ENCODE assay signal across 19 cellular contexts in the genomic region with DNA sequence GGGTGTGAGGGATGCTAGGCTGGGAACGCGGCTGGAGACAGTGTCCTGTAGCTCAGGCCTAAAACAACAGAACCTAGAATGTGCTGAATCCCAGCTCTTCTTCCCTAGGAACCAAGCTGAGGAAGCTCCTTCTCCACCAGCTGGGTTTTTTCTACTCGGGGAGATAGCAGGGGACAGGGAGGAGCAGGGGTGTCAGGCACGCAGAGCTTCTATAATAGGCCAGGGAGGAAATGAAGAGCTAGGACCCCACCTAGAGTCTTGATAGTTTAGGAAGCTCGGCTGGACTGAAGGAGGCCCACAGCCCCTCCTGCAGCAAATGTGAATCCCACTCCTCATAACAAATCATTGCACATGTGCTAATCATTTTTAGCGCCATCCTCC. TPM values are rescaled to one million over a fixed set of nuclear protein-coding genes. Genes with fewer than 3 reads are reported as not detected.
DNase-seq lines count a peak whose midpoint lies in the region; ATAC-seq and TF ChIP-seq lines count a peak whose summit lies in the region.
"Had no signal": no experiment of that assay in that cellular context is flagged by ENCODE, and none has a peak within 500 bp of the region (broad histone marks: within the 10 kb centered on the region; RNA-seq: fewer than 3 reads in every experiment).

No MANE protein-coding gene starts in this region.

- H4K20me1 ChIP-seq in SK-N-SH (ENCODE audit: insufficient read depth): no peaks in the 10 kb centered on the region

- H3K27ac ChIP-seq in SK-N-SH (ENCODE audit: low read depth in 2 of 2, low read length in 1 of 2) (no peak overlapping the region; a peak in 1 of 4 replicates), RWPE2 (ENCODE audit: poor library complexity, severe bottlenecking) (peak overlapping the region; percentile 9), trophoblast cell (ENCODE audit: low read depth, low read length) (peak overlapping the region; percentile 88), suprapubic skin (no peak overlapping the region)

- H3K79me2 ChIP-seq in SK-N-SH (ENCODE audit: insufficient read depth) (no peaks in the 10 kb centered on the region), trophoblast cell (ENCODE audit: control insufficient read depth, insufficient read depth, low read length, poor library complexity) (no peaks in the 10 kb centered on the region)

- peaks cover 8% of the 10 kb centered on the region for H3K9me3 Mint-ChIP-seq in nephron progenitor cell
- H3K9me3 Mint-ChIP-seq: activated T-helper 1 cell treated with anti-CD3 and anti-CD28 coated beads, Interleukin-12 subunit alpha, Interleukin-12 subunit beta, Interleukin-2, Interleukin-4 antibody, amounts not matched to agents 30 ng/mL and 10 ng/mL and 1 ng/mL, durations not matched to agents 14 hours and 24 hours and 36 hours; stimulated activated effector memory CD8-positive, alpha-beta T cell treated with anti-CD3 and anti-CD28 coated beads, Interleukin-12 subunit alpha, Interleukin-12 subunit beta, amount 100 ng/mL, for 72 hours had no signal

- no peak overlapping the region for H3K27ac Mint-ChIP-seq in nephron progenitor cell
- H3K27ac Mint-ChIP-seq: activated T-helper 1 cell treated with anti-CD3 and anti-CD28 coated beads, Interleukin-12 subunit alpha, Interleukin-12 subunit beta, Interleukin-2, Interleukin-4 antibody, amounts not matched to agents 30 ng/mL and 10 ng/mL and 1 ng/mL, durations not matched to agents 14 hours and 24 hours and 36 hours; stimulated activated effector memory CD8-positive, alpha-beta T cell treated with anti-CD3 and anti-CD28 coated beads, Interleukin-12 subunit alpha, Interleukin-12 subunit beta, amount 100 ng/mL, for 72 hours; T-helper 2 cell treated with Interferon-gamma antibody and Interleukin-4, amounts not matched to agents 5 μg/mL and 100 μg/mL, for 36 hours had no signal

- peak overlapping the region; percentile 92 for H2BK5ac ChIP-seq in trophoblast cell (ENCODE audit: low read depth, low read length, poor library complexity)

- peaks cover 4% of the 10 kb centered on the region for H3K27me3 Mint-ChIP-seq in nephron progenitor cell (ENCODE audit: low read depth, poor library complexity)

- H4K8ac ChIP-seq in trophoblast cell (ENCODE audit: low read depth, low read length): peak overlapping the region; percentile 67

- TF ChIP-seq EP300 in SK-N-SH (IDR thresholded peaks at IDR 0.05; ENCODE audit: borderline replicate concordance in 1 of 2, low read depth in 1 of 2, low read length in 1 of 2) (no peak), suprapubic skin (IDR thresholded peaks at IDR 0.05) (no peak)

- H3K79me1 ChIP-seq in trophoblast cell (ENCODE audit: low read length): peaks cover 45% of the 10 kb centered on the region

- no peaks in the 10 kb centered on the region for H3F3A ChIP-seq in SK-N-SH (replicated peaks; ENCODE audit: insufficient read depth)

- CTCF ChIA-PET in SK-N-SH (lab: Yijun Ruan, JAX): interaction anchor here (1.3 to 1.6 kb wide), 3 partner anchors 10 to 127 kb away, joined by 3 read pairs; no protein-coding TSS in a partner anchor

- H3K4me3 Mint-ChIP-seq in nephron progenitor cell: no peak overlapping the region
- H3K4me3 Mint-ChIP-seq: activated T-helper 1 cell treated with anti-CD3 and anti-CD28 coated beads, Interleukin-12 subunit alpha, Interleukin-12 subunit beta, Interleukin-2, Interleukin-4 antibody, amounts not matched to agents 30 ng/mL and 10 ng/mL and 1 ng/mL, durations not matched to agents 14 hours and 24 hours and 36 hours; CD14-positive monocyte; naive thymus-derived CD8-positive, alpha-beta T cell; stimulated activated effector memory CD8-positive, alpha-beta T cell treated with anti-CD3 and anti-CD28 coated beads, Interleukin-12 subunit alpha, Interleukin-12 subunit beta, amount 100 ng/mL, for 72 hours; T-helper 2 cell treated with Interferon-gamma antibody and Interleukin-4, amounts not matched to agents 5 μg/mL and 100 μg/mL, for 36 hours had no signal

- H3K27me3 ChIP-seq in SK-N-SH (ENCODE audit: insufficient read depth) (no peaks in the 10 kb centered on the region), RWPE2 (ENCODE audit: insufficient read depth, poor library complexity, severe bottlenecking) (no peaks in the 10 kb centered on the region), trophoblast cell (ENCODE audit: insufficient read depth, low read length) (no peaks in the 10 kb centered on the region), suprapubic skin (no peaks in the 10 kb centered on the region)
- H3K27me3 ChIP-seq: thyroid gland had no signal

- peak overlapping the region; percentile 87 for H3K14ac ChIP-seq in trophoblast cell (ENCODE audit: low read length)

- H3K9me3 ChIP-seq in SK-N-SH (peaks cover 2% of the 10 kb centered on the region), RWPE2 (ENCODE audit: severe bottlenecking) (no peaks in the 10 kb centered on the region), trophoblast cell (ENCODE audit: insufficient read depth, low read depth, low read length) (no peaks in the 10 kb centered on the region), suprapubic skin (no peaks in the 10 kb centered on the region)
- H3K9me3 ChIP-seq: thyroid gland had no signal

- no peak overlapping the region for H3K4me3 ChIP-seq in SK-N-SH (ENCODE audit: low read depth in 2 of 2, low read length in 1 of 2)
- H3K4me3 ChIP-seq in RWPE2 (ENCODE audit: severe bottlenecking): no peak overlapping the region
- H3K4me3 ChIP-seq in fibroblast of villous mesenchyme (ENCODE audit: low read depth, low read length): no peak overlapping the region
- H3K4me3 ChIP-seq in trophoblast cell (ENCODE audit: low read depth, low read length): no peak overlapping the region
- no peak overlapping the region for H3K4me3 ChIP-seq in suprapubic skin
- H3K4me3 ChIP-seq: dorsolateral prefrontal cortex, lung, thyroid gland had no signal

- TF ChIP-seq RAD21 in SK-N-SH (IDR thresholded peaks at IDR 0.05; ENCODE audit: low read length): no peak

- peaks cover 0 to 18% of the 10 kb centered on the region in 2 experiments; a peak in 1 of 4 replicates for H3K4me1 ChIP-seq in SK-N-SH (ENCODE audit: control insufficient read depth in 1 of 2, insufficient read depth in 2 of 2, low read depth in 1 of 2, low read length in 1 of 2)
- H3K4me1 ChIP-seq in RWPE2 (ENCODE audit: insufficient read depth, poor library complexity, severe bottlenecking): peaks cover 25% of the 10 kb centered on the region
- peaks cover 24 to 29% of the 10 kb centered on the region in 2 experiments for H3K4me1 ChIP-seq in trophoblast cell (ENCODE audit: control insufficient read depth in 1 of 2, insufficient read depth in 2 of 2, low read length in 2 of 2)
- H3K4me1 ChIP-seq in suprapubic skin: peaks cover 9% of the 10 kb centered on the region

- peak overlapping the region; percentile 77 for H3K18ac ChIP-seq in trophoblast cell (ENCODE audit: low read length)

- peak overlapping the region; percentile 90 for H2BK12ac ChIP-seq in trophoblast cell (ENCODE audit: low read length)

- H3K9ac ChIP-seq in SK-N-SH (no peak overlapping the region), trophoblast cell (ENCODE audit: low read length) (no peak overlapping the region)

- H2AK5ac ChIP-seq in trophoblast cell (ENCODE audit: low read length): peak overlapping the region; percentile 80

- peaks cover 22% of the 10 kb centered on the region for H3K4me1 Mint-ChIP-seq in nephron progenitor cell
- H3K4me1 Mint-ChIP-seq: CD14-positive monocyte; naive thymus-derived CD8-positive, alpha-beta T cell; stimulated activated effector memory CD8-positive, alpha-beta T cell treated with anti-CD3 and anti-CD28 coated beads, Interleukin-12 subunit alpha, Interleukin-12 subunit beta, amount 100 ng/mL, for 72 hours had no signal

- H3K36me3 ChIP-seq in SK-N-SH (replicated peaks in 1 of 2; ENCODE audit: control insufficient read depth in 1 of 2, insufficient read depth in 2 of 2, low read length in 1 of 2) (no peaks in the 10 kb centered on the region), RWPE2 (ENCODE audit: low read depth) (no peaks in the 10 kb centered on the region), trophoblast cell (ENCODE audit: control insufficient read depth in 1 of 2, insufficient read depth in 2 of 2, low read length in 2 of 2) (no peaks in the 10 kb centered on the region), suprapubic skin (no peaks in the 10 kb centered on the region)
- H3K36me3 ChIP-seq: thyroid gland had no signal

- H2BK120ac ChIP-seq in trophoblast cell (ENCODE audit: insufficient read depth, low read length, poor library complexity): peak overlapping the region; percentile 93

- POLR2A ChIA-PET in SK-N-SH (lab: Yijun Ruan, JAX): no interaction called here

- TF ChIP-seq POLR2A in suprapubic skin (IDR thresholded peaks at IDR 0.05): no peak

- H3K23ac ChIP-seq in trophoblast cell (ENCODE audit: low read length): no peak overlapping the region

- WGBS in SK-N-SH (ENCODE audit: low lambda C conversion rate): 87% methylated on average over 6 of the region's 6 CpGs
- WGBS in trophoblast cell (ENCODE audit: extremely low coverage, insufficient coverage, insufficient read length): no CpG with 5 or more reads among the region's 6 CpGs
- 88% methylated on average over 6 of the region's 6 CpGs for WGBS in suprapubic skin

- no peak overlapping the region for H4K12ac ChIP-seq in trophoblast cell (ENCODE audit: low read depth, low read length)

- H3K4me2 ChIP-seq in SK-N-SH (no peak overlapping the region), trophoblast cell (ENCODE audit: low read length) (no peak overlapping the region)

- no peak for DNase-seq in SK-N-SH
- DNase-seq in RWPE2 (ENCODE audit: low spot score): no peak
- peak; percentile 20 for DNase-seq in fibroblast of villous mesenchyme (ENCODE audit: low read depth)
- DNase-seq in trophoblast cell: no peak
- no peak for DNase-seq in NCI-H1417 treated with DMSO at 0.1 percent for 48 hours (lab: John Stamatoyannopoulos, UW)
- DNase-seq in suprapubic skin (ENCODE audit: low spot score in 2 of 2): no peak
- no peak for DNase-seq in nephron progenitor cell
- DNase-seq: dorsolateral prefrontal cortex; naive thymus-derived CD8-positive, alpha-beta T cell had no signal

- TF ChIP-seq CTCF in SK-N-SH (IDR thresholded peaks at IDR 0.05) (no peak), RWPE2 (IDR thresholded peaks at IDR 0.05; ENCODE audit: poor library complexity, severe bottlenecking) (no peak), fibroblast of villous mesenchyme (IDR thresholded peaks at IDR 0.05; ENCODE audit: insufficient read depth, low read depth, low read length) (no peak), suprapubic skin (IDR thresholded peaks at IDR 0.05) (no peak), nephron progenitor cell (IDR thresholded peaks at IDR 0.05) (no peak)

- H3K9me2 ChIP-seq in SK-N-SH: no peaks in the 10 kb centered on the region

- ATAC-seq in SK-N-SH treated with all-trans-retinoic acid at 6 μM for 48 hours: peak; percentile 14; the same call in 2 of the 3 replicates
- ATAC-seq in RWPE2 (ENCODE audit: low read depth): no peak
- ATAC-seq: naive thymus-derived CD8-positive, alpha-beta T cell; stimulated activated effector memory CD8-positive, alpha-beta T cell treated with anti-CD3 and anti-CD28 coated beads, Interleukin-12 subunit alpha, Interleukin-12 subunit beta, amount 100 ng/mL, for 72 hours had no signal

- H3K4ac ChIP-seq in trophoblast cell (ENCODE audit: low read depth, low read length): peak overlapping the region; percentile 71

- H4K91ac ChIP-seq in trophoblast cell (ENCODE audit: low read depth, low read length): peak overlapping the region; percentile 98

- H2AFZ ChIP-seq in SK-N-SH (ENCODE audit: low read depth) (no peak overlapping the region), trophoblast cell (ENCODE audit: insufficient read depth, low read length, poor library complexity) (peak overlapping the region; percentile 71)

- H3K36me3 Mint-ChIP-seq in nephron progenitor cell (ENCODE audit: low read depth): peaks cover under 1% of the 10 kb centered on the region
- H3K36me3 Mint-ChIP-seq: CD14-positive monocyte; stimulated activated effector memory CD8-positive, alpha-beta T cell treated with anti-CD3 and anti-CD28 coated beads, Interleukin-12 subunit alpha, Interleukin-12 subunit beta, amount 100 ng/mL, for 72 hours had no signal

RNA-seq across cellular contexts. Expression of a gene that starts 24.0 kb away (rescaled TPM):
- 0.08 and 0.10 TPM in 2 replicates for polyA plus RNA-seq in SK-N-SH (2012; rRNA removed)
- 0.04 and 0.09 TPM in 2 replicates for polyA plus RNA-seq in SK-N-SH (2012; cell fraction: cytosol; rRNA removed)
- polyA plus RNA-seq in SK-N-SH (2012; cell fraction: nucleus; rRNA removed): 0.08 and 0.12 TPM in 2 replicates
- total RNA-seq in fibroblast of villous mesenchyme (2.9 and 3.0 TPM in 2 replicates), suprapubic skin (1 to 10 TPM; 2.3 to 5.8 (median 4.9) TPM)
- 0.18 and 0.21 TPM in 2 replicates for polyA plus RNA-seq in trophoblast cell (2013)
- total RNA-seq: activated CD8-positive, alpha-beta memory T cell treated with anti-CD3 and anti-CD28 coated beads for 36 hours; activated T-helper 1 cell treated with anti-CD3 and anti-CD28 coated beads, Interleukin-12 subunit alpha, Interleukin-12 subunit beta, Interleukin-2, Interleukin-4 antibody, amounts not matched to agents 30 ng/mL and 10 ng/mL and 1 ng/mL, durations not matched to agents 14 hours and 24 hours and 36 hours; glomerular endothelial cell; naive thymus-derived CD8-positive, alpha-beta T cell; pulmonary artery endothelial cell had no signal
- polyA plus RNA-seq: CD14-positive monocyte; naive thymus-derived CD8-positive, alpha-beta T cell had no signal

RNA-seq across cellular contexts. Expression of a gene that starts 44.6 kb away (rescaled TPM):
- polyA plus RNA-seq in SK-N-SH (2012; rRNA removed): 0.23 and 0.30 TPM in 2 replicates
- 0.12 and 0.28 TPM in 2 replicates for polyA plus RNA-seq in SK-N-SH (2012; cell fraction: cytosol; rRNA removed)
- polyA plus RNA-seq in SK-N-SH (2012; cell fraction: nucleus; rRNA removed): 0.26 TPM in 2 replicates
- total RNA-seq in fibroblast of villous mesenchyme: 0.32 TPM in 1 of 2 replicates, not detected in the other
- 437 and 491 TPM in 2 replicates for polyA plus RNA-seq in trophoblast cell (2013)
- 1 to 10 TPM in 1 of 4 donors, under 1 TPM in 3; 0.15 to 1.9 (median 0.51) TPM for total RNA-seq in suprapubic skin
- total RNA-seq: activated CD8-positive, alpha-beta memory T cell treated with anti-CD3 and anti-CD28 coated beads for 36 hours; activated T-helper 1 cell treated with anti-CD3 and anti-CD28 coated beads, Interleukin-12 subunit alpha, Interleukin-12 subunit beta, Interleukin-2, Interleukin-4 antibody, amounts not matched to agents 30 ng/mL and 10 ng/mL and 1 ng/mL, durations not matched to agents 14 hours and 24 hours and 36 hours; glomerular endothelial cell; naive thymus-derived CD8-positive, alpha-beta T cell; pulmonary artery endothelial cell had no signal
- polyA plus RNA-seq: CD14-positive monocyte had no signal

Comparison
In these comparisons a context has a peak if more than half of its experiments do, and no peak if none do; other contexts are left out.
1. H3K27ac ChIP-seq: peak in RWPE2 (single experiment) and trophoblast cell (single experiment); none in SK-N-SH (0 of 2) and suprapubic skin (single experiment).